ENCODE assay signal across 10 cellular contexts in the genomic region with DNA sequence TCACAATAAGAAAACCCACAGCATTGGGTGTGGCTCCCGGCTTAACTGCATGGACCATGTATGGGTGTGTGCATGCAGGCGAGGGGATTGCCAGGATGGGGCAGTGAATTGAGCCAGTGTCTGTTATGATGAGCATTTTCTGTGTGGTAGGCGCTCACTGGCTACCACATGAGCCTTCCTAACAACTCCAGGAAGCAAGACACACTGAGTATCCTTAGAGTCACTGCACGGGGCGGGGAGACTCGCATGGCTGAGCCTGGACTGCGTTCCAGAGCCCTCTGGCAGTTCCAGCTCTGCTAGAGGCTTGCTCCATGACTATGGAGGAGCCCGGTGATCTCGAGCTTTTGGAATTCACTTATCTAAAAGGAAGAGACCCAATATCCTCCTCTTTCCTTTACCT.
DNase-seq lines count a peak whose midpoint lies in the region; ATAC-seq, FAIRE-seq and TF ChIP-seq lines count a peak whose summit lies in the region.
"Had no signal": no experiment of that assay in that cellular context is flagged by ENCODE, and none has a peak within 500 bp of the region (broad histone marks: within the 10 kb centered on the region; RNA-seq: fewer than 3 reads in every experiment).

No MANE protein-coding gene starts in this region.

- H2BK12ac ChIP-seq in H1 (ENCODE audit: low read depth, low read length) = no peak overlapping the region

- no peak overlapping the region for H3K27ac ChIP-seq in H1 (ENCODE audit: low read depth, low read length)
- H3K27ac ChIP-seq: esophagus squamous epithelium had no signal

- H2BK20ac ChIP-seq in H1 (ENCODE audit: low read length) = no peak overlapping the region

- no peak for TF ChIP-seq CTCF in H1 (IDR thresholded peaks at IDR 0.05; ENCODE audit: control extremely low read depth in 1 of 3, insufficient read depth in 1 of 3, low read depth in 1 of 3, low read length in 3 of 3)
- no peak for TF ChIP-seq CTCF in mucosa of descending colon (IDR thresholded peaks at IDR 0.05)

- H2BK15ac ChIP-seq in H1 (ENCODE audit: low read length) = no peak overlapping the region

- POLR2A ChIA-PET in H1 (lab: Charles Lee; ENCODE audit: partially characterized antibody) = interaction anchor here (1.0 kb wide), 1 partner anchor 13 kb away, joined by 3 read pairs; no protein-coding TSS in a partner anchor

- no peak overlapping the region for H2AK5ac ChIP-seq in H1 (ENCODE audit: low read depth, low read length)

- no peak overlapping the region for H3K4me3 ChIP-seq in H1 (ENCODE audit: extremely low read depth in 1 of 4, insufficient read depth in 2 of 4, low read depth in 3 of 4, low read length in 4 of 4)
- no peak overlapping the region for H3K4me3 ChIP-seq in mucosa of descending colon
- H3K4me3 ChIP-seq: esophagus squamous epithelium had no signal

- no peak overlapping the region for H4K91ac ChIP-seq in H1 (replicated peaks; ENCODE audit: insufficient read length, low read length)

- DNase-seq in Daoy (ENCODE audit: low read depth) (peak; percentile 39), NCI-H510A treated with DMSO at 0.1 percent for 48 hours (lab: John Stamatoyannopoulos, UW) (peak; percentile 62), H1 (ENCODE audit: low read depth in 1 of 2, low spot score in 2 of 2) (peak in 1 of 2 experiments; percentile 15), mucosa of descending colon (no peak), COLO829 (ENCODE audit: low spot score) (no peak), NCI-H748 treated with DMSO at 0.1 percent for 48 hours (lab: John Stamatoyannopoulos, UW) (no peak), GM19238 (ENCODE audit: insufficient read length, low spot score) (no peak), GOT3 (lab: John Stamatoyannopoulos, UW) (no peak)
- DNase-seq: activated T-cell treated with anti-CD3 and anti-CD28 coated beads, Interleukin-2, amount 50 U/mL, for 24 hours; esophagus squamous epithelium had no signal

- no peak overlapping the region for H4K8ac ChIP-seq in H1 (ENCODE audit: extremely low read depth, insufficient read depth, low read length)

- no peak for TF ChIP-seq EP300 in H1 (IDR thresholded peaks at IDR 0.05; ENCODE audit: borderline replicate concordance in 1 of 2, low read depth in 2 of 2, low read length in 2 of 2)

- H3K23me2 ChIP-seq in H1 (ENCODE audit: low read depth, low read length) = no peaks in the 10 kb centered on the region

- intact Hi-C loops in mucosa of descending colon (cut with DNase I, micrococcal nuclease) = no loop called here

- CTCF ChIA-PET in H1 (lab: Charles Lee; ENCODE audit: partially characterized antibody) = interaction anchor here (0.8 to 1.8 kb wide), 7 partner anchors 20 to 276 kb away, joined by 3 to 7 read pairs (median 3); no protein-coding TSS in a partner anchor

- TF ChIP-seq RAD21 in H1 (IDR thresholded peaks at IDR 0.05 in 1 of 2, conservative IDR thresholded peaks at IDR 0.05 in 1 of 2; ENCODE audit: low read depth in 2 of 2, low read length in 2 of 2) = no peak

- H2BK5ac ChIP-seq in H1 (ENCODE audit: low read depth, low read length) = 0 out of 2 replicates have a peak overlapping the region, but pooled peaks have one; percentile 12

- H3K4ac ChIP-seq in H1 (replicated peaks; ENCODE audit: insufficient read length, low read depth, low read length) = no peak overlapping the region

- no peak for FAIRE-seq in H1 (lab: Jason Lieb, UNC)

- no peak overlapping the region for H3K56ac ChIP-seq in H1 (replicated peaks; ENCODE audit: insufficient read length, low read depth, low read length)

- WGBS in H1 (ENCODE audit: extremely low coverage in 1 of 2, insufficient coverage in 1 of 2, insufficient read length in 1 of 2, insufficient replicate concordance in 2 of 2, low coverage in 1 of 2, low lambda C conversion rate in 2 of 2, missing lambda C conversion rate in 1 of 2), 2 experiments = 90% methylated on average over 9 of the region's 9 CpGs; no CpG with 5 or more reads in 1 of the 2 experiments

- H4K20me1 ChIP-seq in H1 (replicated peaks in 1 of 2; ENCODE audit: control insufficient read depth in 1 of 2, insufficient read depth in 2 of 2, low read length in 2 of 2) = peaks cover 0 to 3% of the 10 kb centered on the region in 2 experiments

- no peak for TF ChIP-seq POLR2A in H1 (IDR thresholded peaks at IDR 0.05; ENCODE audit: control extremely low read depth in 1 of 2, low read depth in 2 of 2, low read length in 2 of 2)

- peaks cover 2 to 10% (median 3%) of the 10 kb centered on the region in 4 experiments for H3K4me1 ChIP-seq in H1 (replicated peaks in 1 of 4; ENCODE audit: control insufficient read depth in 3 of 4, insufficient read depth in 4 of 4, low read length in 3 of 4)
- no peaks in the 10 kb centered on the region for H3K4me1 ChIP-seq in mucosa of descending colon (ENCODE audit: low read depth)

- H3K18ac ChIP-seq in H1 (ENCODE audit: extremely low read depth, low read length) = no peak overlapping the region

- H3K27me3 ChIP-seq in H1 (replicated peaks in 1 of 4; ENCODE audit: control insufficient read depth in 3 of 4, extremely low read depth in 1 of 4, insufficient read depth in 3 of 4, low read length in 3 of 4) = no peaks in the 10 kb centered on the region
- H3K27me3 ChIP-seq: esophagus squamous epithelium had no signal

- H4K5ac ChIP-seq in H1 (ENCODE audit: insufficient read length, low read depth, low read length) = no peak overlapping the region

- H3K79me2 ChIP-seq in H1 (ENCODE audit: control insufficient read depth in 1 of 2, insufficient read depth in 2 of 2, low read length in 2 of 2) = peaks cover 0 to 7% of the 10 kb centered on the region in 2 experiments; a peak in 1 of 4 replicates

- H3K9me3 ChIP-seq in H1 (ENCODE audit: insufficient read depth in 2 of 2, low read depth in 1 of 2, low read length in 1 of 2) (no peaks in the 10 kb centered on the region), mucosa of descending colon (no peaks in the 10 kb centered on the region)
- H3K9me3 ChIP-seq: esophagus squamous epithelium had no signal

- H3K79me1 ChIP-seq in H1 (ENCODE audit: low read depth, low read length) = peaks cover 4% of the 10 kb centered on the region; the same call in 1 of the 2 replicates

- peak; percentile 36 for ATAC-seq in mucosa of descending colon

- no peaks in the 10 kb centered on the region for H3K36me3 ChIP-seq in H1 (ENCODE audit: control insufficient read depth in 2 of 4, insufficient read depth in 4 of 4, low read length in 3 of 4)
- no peaks in the 10 kb centered on the region for H3K36me3 ChIP-seq in mucosa of descending colon (ENCODE audit: low read depth)
- H3K36me3 ChIP-seq: esophagus squamous epithelium had no signal

- no peak overlapping the region for H2BK120ac ChIP-seq in H1 (replicated peaks; ENCODE audit: low read depth, low read length)

- no peak overlapping the region for H3K4me2 ChIP-seq in H1 (ENCODE audit: insufficient read depth in 1 of 2, low read depth in 2 of 2, low read length in 2 of 2)

- no peak overlapping the region for H3K14ac ChIP-seq in H1 (ENCODE audit: insufficient read length)

- H3K9ac ChIP-seq in H1 (replicated peaks in 1 of 4; ENCODE audit: extremely low read depth in 1 of 4, low read depth in 3 of 4, low read length in 3 of 4) = no peak overlapping the region

- H3K23ac ChIP-seq in H1 (ENCODE audit: insufficient read length) = no peak overlapping the region

- no peak overlapping the region for H2AFZ ChIP-seq in H1 (ENCODE audit: low read length)

TF ChIP-seq in H1, 55 proteins besides CTCF, POLR2A, EP300 and RAD21:
- TF ChIP-seq BRCA1 (IDR thresholded peaks at IDR 0.05; ENCODE audit: low read depth, low read length) (no peak), KDM5A (IDR thresholded peaks at IDR 0.05; ENCODE audit: low read length) (no peak), TAF1 (IDR thresholded peaks at IDR 0.05; ENCODE audit: low read depth, low read length) (no peak), POLR2AphosphoS5 (IDR thresholded peaks at IDR 0.05; ENCODE audit: low read depth, low read length) (no peak), BCL11A (IDR thresholded peaks at IDR 0.05; ENCODE audit: low read depth in 2 of 2, low read length in 2 of 2) (no peak), MAFK (IDR thresholded peaks at IDR 0.05; ENCODE audit: low read depth, low read length) (no peak), PHF8 (conservative IDR thresholded peaks at IDR 0.05; ENCODE audit: low read depth, low read length) (no peak), CBX5 (IDR thresholded peaks at IDR 0.05; ENCODE audit: low read depth, low read length) (no peak), GTF2F1 (IDR thresholded peaks at IDR 0.05; ENCODE audit: borderline replicate concordance, low read depth, low read length) (no peak), SIX5 (IDR thresholded peaks at IDR 0.05; ENCODE audit: low read depth, low read length) (no peak), RNF2 (IDR thresholded peaks at IDR 0.05; ENCODE audit: borderline replicate concordance, low read depth, low read length, missing control alignments, poor library complexity, severe bottlenecking) (no peak), SUZ12 (IDR thresholded peaks at IDR 0.05; ENCODE audit: low read length) (no peak)

Comparison
In these comparisons a context has a peak if more than half of its experiments do, and no peak if none do; other contexts are left out.
1. DNase-seq: peak in Daoy (single experiment) and NCI-H510A treated with DMSO at 0.1 percent for 48 hours (single experiment); none in mucosa of descending colon (0 of 3), COLO829 (single experiment), NCI-H748 treated with DMSO at 0.1 percent for 48 hours (single experiment), GM19238 (single experiment) and GOT3 (single experiment).